Comparison of ENCODE assay signal across 27 cellular contexts in the genomic region with DNA sequence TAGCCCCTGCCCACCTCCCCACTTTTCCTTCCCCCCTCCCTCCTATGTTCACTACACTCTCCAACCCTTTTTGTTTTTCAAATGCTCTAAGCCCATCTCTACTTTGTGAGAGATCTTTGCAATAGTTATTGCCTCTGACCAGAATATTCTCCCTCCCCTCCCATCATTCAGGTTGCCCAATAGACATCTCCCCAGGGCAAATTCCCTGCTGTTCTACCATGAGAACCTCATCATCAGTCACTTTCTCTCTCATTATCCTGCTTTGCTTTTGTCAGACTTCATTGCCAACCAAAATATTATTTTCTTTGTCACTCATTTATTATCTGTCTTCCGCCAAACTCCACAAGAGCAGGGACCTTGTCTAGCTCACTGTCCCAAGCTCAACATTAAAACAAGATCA.
"Had no signal": no experiment of that assay in that cellular context is flagged by ENCODE, and none has a peak within 500 bp of the region (broad histone marks: within the 10 kb centered on the region; RNA-seq: fewer than 3 reads in every experiment).

No MANE protein-coding gene starts in this region.

- H3K9me3 Mint-ChIP-seq: nephron, neural progenitor cell had no signal

- H3K4me1 Mint-ChIP-seq: natural killer cell; nephron; stimulated activated effector memory CD8-positive, alpha-beta T cell treated with anti-CD3 and anti-CD28 coated beads, Interleukin-12 subunit alpha, Interleukin-12 subunit beta, amount 100 ng/mL, for 72 hours; stimulated activated naive B cell treated with anti-CD40 and anti-IgM and Interleukin-4, amounts not matched to agents 10 μg/mL and 1 μg/mL and 100 μg/mL, for 72 hours had no signal

- H3K27me3 ChIP-seq: neural progenitor cell, ovary, right lobe of liver, sigmoid colon, stomach, thyroid gland, tibial nerve, upper lobe of left lung, vagina had no signal

- H3K4me3 Mint-ChIP-seq: natural killer cell; nephron; neural progenitor cell; stimulated activated effector memory CD8-positive, alpha-beta T cell treated with anti-CD3 and anti-CD28 coated beads, Interleukin-12 subunit alpha, Interleukin-12 subunit beta, amount 100 ng/mL, for 72 hours; stimulated activated naive B cell treated with anti-CD40 and anti-IgM and Interleukin-4, amounts not matched to agents 10 μg/mL and 1 μg/mL and 100 μg/mL, for 72 hours; stimulated activated naive CD8-positive, alpha-beta T cell treated with anti-CD3 and anti-CD28 coated beads, Interleukin-15, Interleukin-2, amounts not matched to agents 100 ng/mL and 50 ng/mL, for 24 hours had no signal

- H3K4me1 ChIP-seq: parathyroid adenoma, psoas muscle, right lobe of liver, sigmoid colon, stomach, thyroid gland, tibial nerve, upper lobe of left lung, vagina had no signal

- DNase-seq: natural killer cell; occipital lobe; ovary; posterior cingulate gyrus; psoas muscle; right cardiac atrium; right lobe of liver; sigmoid colon; small intestine; stimulated activated CD4-positive, alpha-beta T cell treated with anti-CD3 and anti-CD28 coated beads, Interleukin-15, amount 100 ng/mL, for 24 hours; stimulated activated CD4-positive, alpha-beta T cell treated with anti-CD3 and anti-CD28 coated beads, Interleukin-2, amount 100 ng/mL, for 24 hours; stimulated activated CD4-positive, alpha-beta T cell treated with anti-CD3 and anti-CD28 coated beads, Interleukin-2, amount 100 ng/mL, for 48 hours; stimulated activated CD4-positive, alpha-beta T cell treated with anti-CD3 and anti-CD28 coated beads, Interleukin-4, amount 100 ng/mL, for 24 hours; stimulated activated naive B cell treated with anti-CD40 and anti-IgM and Interleukin-4, amounts not matched to agents 10 μg/mL and 1 μg/mL and 100 μg/mL, for 72 hours; stimulated activated naive CD4-positive, alpha-beta T cell treated with Interleukin-2 at 50 U/mL for 16 hours; stomach; thyroid gland; upper lobe of left lung had no signal

- H3K4me3 ChIP-seq: neural progenitor cell, ovary, psoas muscle, right lobe of liver, sigmoid colon, stomach, thoracic aorta, thyroid gland, tibial nerve, upper lobe of left lung, vagina had no signal

- H3K27me3 Mint-ChIP-seq: progenitor cell of endocrine pancreas; stimulated activated naive B cell treated with anti-CD40 and anti-IgM and Interleukin-4, amounts not matched to agents 10 μg/mL and 1 μg/mL and 100 μg/mL, for 72 hours had no signal

- H3K36me3 Mint-ChIP-seq: natural killer cell; neural progenitor cell; stimulated activated effector memory CD8-positive, alpha-beta T cell treated with anti-CD3 and anti-CD28 coated beads, Interleukin-12 subunit alpha, Interleukin-12 subunit beta, amount 100 ng/mL, for 72 hours; stimulated activated naive B cell treated with anti-CD40 and anti-IgM and Interleukin-4, amounts not matched to agents 10 μg/mL and 1 μg/mL and 100 μg/mL, for 72 hours had no signal

- H3K27ac ChIP-seq: neural progenitor cell, ovary, parathyroid adenoma, psoas muscle, right lobe of liver, sigmoid colon, stomach, thoracic aorta, thyroid gland, tibial nerve, upper lobe of left lung, vagina had no signal

- H3K36me3 ChIP-seq: neural progenitor cell, ovary, right lobe of liver, sigmoid colon, stomach, thoracic aorta, thyroid gland, tibial nerve, upper lobe of left lung, vagina had no signal

- H3K9me3 ChIP-seq: ovary, psoas muscle, right lobe of liver, sigmoid colon, stomach, thoracic aorta, thyroid gland, tibial nerve, upper lobe of left lung, vagina had no signal

- H3K27ac Mint-ChIP-seq: natural killer cell; nephron; neural progenitor cell; progenitor cell of endocrine pancreas; stimulated activated effector memory CD8-positive, alpha-beta T cell treated with anti-CD3 and anti-CD28 coated beads, Interleukin-12 subunit alpha, Interleukin-12 subunit beta, amount 100 ng/mL, for 72 hours; stimulated activated naive B cell treated with anti-CD40 and anti-IgM and Interleukin-4, amounts not matched to agents 10 μg/mL and 1 μg/mL and 100 μg/mL, for 72 hours; stimulated activated naive CD8-positive, alpha-beta T cell treated with anti-CD3 and anti-CD28 coated beads, Interleukin-15, Interleukin-2, amounts not matched to agents 100 ng/mL and 50 ng/mL, for 24 hours had no signal
